In genomic region chr19:51158474-51159129, GRCh38 we compare ENCODE assay signal across 8 cellular contexts. TPM values are rescaled to one million over a fixed set of nuclear protein-coding genes. Genes with fewer than 3 reads are reported as not detected.
DNase-seq lines count a peak whose midpoint lies in the region; ATAC-seq, FAIRE-seq and TF ChIP-seq lines count a peak whose summit lies in the region.

No MANE protein-coding gene starts in this region.

- H2AFZ ChIP-seq in OCI-LY1 (ENCODE audit: low read length): no peak overlapping the region

- H3K4me2 ChIP-seq in OCI-LY1 (ENCODE audit: low read length): no peak overlapping the region

- H3K36me3 ChIP-seq in OCI-LY1 (ENCODE audit: insufficient read depth, low read length) (no peaks in the 10 kb centered on the region), pancreas (no peaks in the 10 kb centered on the region)

- H3K4me1 ChIP-seq in OCI-LY1 (ENCODE audit: insufficient read depth, low read length, severe bottlenecking) (no peaks in the 10 kb centered on the region), pancreas (no peaks in the 10 kb centered on the region)

- H3K79me2 ChIP-seq in OCI-LY1 (ENCODE audit: insufficient read depth, low read length): no peaks in the 10 kb centered on the region

- intact Hi-C loops in pancreas (cut with DNase I): no loop called here

- ATAC-seq in pancreas (peak in 3 of 4 donors; percentile 54 to 81 (median 62)), HG03135 (IDR thresholded peaks at IDR 0.05; ENCODE audit: unreplicated experiment) (no peak)

- 28 to 29% methylated on average over 7 of the region's 7 CpGs for WGBS in pancreas, 2 donors

- H3F3A ChIP-seq in OCI-LY1 (ENCODE audit: insufficient read depth, low read length): no peaks in the 10 kb centered on the region

- no peak for FAIRE-seq in pancreas (lab: Jason Lieb, UNC)

- peak; percentile 4 to 36 for DNase-seq in SHP77 (lab: John Stamatoyannopoulos, UW)
- DNase-seq in SHP77 treated with DMSO at 0.1 percent for 48 hours (lab: John Stamatoyannopoulos, UW): no peak
- peak; percentile 67 for DNase-seq in activated T-cell treated with anti-CD3 and anti-CD28 coated beads for 24 hours (ENCODE audit: low read depth)
- DNase-seq in fibroblast of the aortic adventitia (ENCODE audit: low read depth): peak; percentile 23
- peak in 3 of 6 donors; percentile 34 to 79 (median 52) for DNase-seq in pancreas
- DNase-seq in NCI-H345 (lab: John Stamatoyannopoulos, UW): no peak

- H3K9ac ChIP-seq in OCI-LY1 (ENCODE audit: low read length): no peak overlapping the region

- no peaks in the 10 kb centered on the region for H3K9me2 ChIP-seq in OCI-LY1 (ENCODE audit: low read depth, low read length)

- H3K27ac ChIP-seq in OCI-LY1 (ENCODE audit: low read depth, low read length, poor library complexity, severe bottlenecking) (no peak overlapping the region), pancreas (no peak overlapping the region)

- H3K27me3 ChIP-seq in OCI-LY1 (ENCODE audit: insufficient read depth, low read length) (no peaks in the 10 kb centered on the region; the same call in 1 of the 2 replicates), pancreas (peaks cover 0 to 5% (median 0%) of the 10 kb centered on the region in 4 donors)

- H3K4me3 ChIP-seq in OCI-LY1 (ENCODE audit: low read depth, low read length, poor library complexity, severe bottlenecking) (no peak overlapping the region), fibroblast of the aortic adventitia (ENCODE audit: low read depth, low read length) (no peak overlapping the region), pancreas (no peak overlapping the region)

- no peaks in the 10 kb centered on the region for H4K20me1 ChIP-seq in OCI-LY1 (ENCODE audit: insufficient read depth, low read length)

- TF ChIP-seq CTCF in OCI-LY1 (IDR thresholded peaks at IDR 0.05; ENCODE audit: low read length) (peak; percentile 79), fibroblast of the aortic adventitia (IDR thresholded peaks at IDR 0.05; ENCODE audit: insufficient read depth, low read length) (peak; percentile 71), pancreas (IDR thresholded peaks at IDR 0.05) (peak; percentile 29 to 49 (median 33))

- H3K9me3 ChIP-seq in OCI-LY1 (ENCODE audit: low read length) (no peaks in the 10 kb centered on the region), pancreas (no peaks in the 10 kb centered on the region)

RNA-seq across cellular contexts. Expression of gene SIGLEC7, which starts 16.5 kb away (rescaled TPM):
- total RNA-seq in fibroblast of the aortic adventitia (ENCODE audit: low replicate concordance): 0.41 TPM in 1 of 2 replicates, not detected in the other
- 1 to 10 TPM in 2 of 6 donors, under 1 TPM in 4; 0.12 to 3.0 (median 0.45) TPM for total RNA-seq in pancreas
- polyA plus RNA-seq in pancreas: under 1 TPM; 0.12 to 0.23 TPM

RNA-seq across cellular contexts. Expression of gene SIGLEC9, which starts 33.9 kb away (rescaled TPM):
- total RNA-seq in fibroblast of the aortic adventitia (ENCODE audit: low replicate concordance) (0.09 TPM in 1 of 2 replicates, not detected in the other), pancreas (1 to 10 TPM in 3 of 6 donors, under 1 TPM in 3; 0.19 to 4.1 (median 1.2) TPM)
- 1 to 10 TPM in 1 of 2 donors, under 1 TPM in 1; 0.80 to 1.0 TPM for polyA plus RNA-seq in pancreas

RNA-seq across cellular contexts. Expression of gene CTU1, which starts 50.4 kb away (rescaled TPM):
- 3.2 and 6.4 TPM in 2 replicates for total RNA-seq in fibroblast of the aortic adventitia (ENCODE audit: low replicate concordance)
- 1 to 10 TPM; 2.9 to 8.2 (median 4.0) TPM for total RNA-seq in pancreas
- polyA plus RNA-seq in pancreas: 1 to 10 TPM; 1.4 to 3.2 TPM

Comparison
In these comparisons a context has a peak if more than half of its experiments do, and no peak if none do; other contexts are left out.
1. DNase-seq: peak in SHP77 (2 of 2), activated T-cell treated with anti-CD3 and anti-CD28 coated beads for 24 hours (single experiment) and fibroblast of the aortic adventitia (single experiment); none in SHP77 treated with DMSO at 0.1 percent for 48 hours (single experiment) and NCI-H345 (single experiment).
2. Peak in every context shown above with its lines, with median percentiles within 50 percentile points of each other: CTCF ChIP-seq.